Comparison of ENCODE assay signal across 9 cellular contexts in the genomic region with DNA sequence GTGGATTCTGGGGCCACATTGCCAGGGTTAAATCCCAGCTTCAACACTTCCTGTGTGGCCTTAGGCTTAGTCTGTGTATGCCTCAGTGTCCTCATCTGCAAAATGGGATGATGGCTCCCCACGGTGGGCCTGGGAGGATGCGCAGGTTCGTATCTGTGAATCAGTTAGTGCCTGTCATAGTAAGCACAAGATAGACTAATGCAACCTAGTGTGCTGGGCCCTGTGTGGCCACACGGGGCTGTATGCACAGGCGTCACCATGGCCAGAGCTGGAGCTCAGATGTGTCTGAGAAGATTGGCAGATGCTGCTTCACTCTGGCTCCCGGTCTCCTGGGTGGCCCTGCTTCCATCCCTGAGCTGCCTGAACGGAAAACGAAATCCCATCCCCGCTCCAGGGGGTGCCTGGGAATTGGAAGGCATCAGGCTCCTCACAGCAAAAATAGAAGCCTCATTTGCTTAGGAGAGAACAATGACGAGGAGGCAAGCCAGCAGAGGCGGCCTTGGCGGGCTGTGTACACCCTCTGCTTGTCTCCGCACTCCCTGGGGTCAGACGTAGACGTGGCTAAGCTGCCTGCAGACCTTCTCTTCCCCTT.
DNase-seq lines count a peak whose midpoint lies in the region; ATAC-seq and TF ChIP-seq lines count a peak whose summit lies in the region.
"Had no signal": no experiment of that assay in that cellular context is flagged by ENCODE, and none has a peak within 500 bp of the region (broad histone marks: within the 10 kb centered on the region; RNA-seq: fewer than 3 reads in every experiment).

No MANE protein-coding gene starts in this region.

- no peak overlapping the region for H3K4me3 Mint-ChIP-seq in central memory CD8-positive, alpha-beta T cell
- H3K4me3 Mint-ChIP-seq in osteocyte (ENCODE audit: unreplicated experiment): no peak overlapping the region

- peaks cover 46% of the 10 kb centered on the region for H3K4me1 Mint-ChIP-seq in central memory CD8-positive, alpha-beta T cell
- peaks cover 28% of the 10 kb centered on the region for H3K4me1 Mint-ChIP-seq in osteocyte (ENCODE audit: unreplicated experiment)

- H3K9me3 Mint-ChIP-seq in central memory CD8-positive, alpha-beta T cell: no peaks in the 10 kb centered on the region
- no peaks in the 10 kb centered on the region for H3K9me3 Mint-ChIP-seq in osteocyte (ENCODE audit: unreplicated experiment)

- H3K27ac Mint-ChIP-seq in central memory CD8-positive, alpha-beta T cell (ENCODE audit: low read depth): peak overlapping the region; percentile 62
- H3K27ac Mint-ChIP-seq in osteocyte (ENCODE audit: unreplicated experiment): no peak overlapping the region

- DNase-seq in DMS 273 (lab: John Stamatoyannopoulos, UW; ENCODE audit: unreplicated experiment) (peak; percentile 10), DMS 273 treated with DMSO at 0.1 percent for 48 hours (lab: John Stamatoyannopoulos, UW) (no peak), NCI-H446 (lab: John Stamatoyannopoulos, UW) (peak; percentile 28 to 76), osteocyte (ENCODE audit: extremely low spot score, unreplicated experiment) (no peak), AG20443 (ENCODE audit: low spot score) (no peak)
- DNase-seq in central memory CD8-positive, alpha-beta T cell (ENCODE audit: low spot score in 2 of 2): no peak
- DNase-seq in activated CD8-positive, alpha-beta memory T cell treated with anti-CD3 and anti-CD28 coated beads, Interleukin-2, amount 50 U/mL, for 48 hours: no peak
- DNase-seq: effector memory CD4-positive, alpha-beta T cell had no signal

- TF ChIP-seq CTCF in osteocyte (IDR thresholded peaks at IDR 0.05): peak; percentile 27

- H3K36me3 Mint-ChIP-seq in central memory CD8-positive, alpha-beta T cell (ENCODE audit: insufficient read depth): peaks cover 10% of the 10 kb centered on the region
- no peaks in the 10 kb centered on the region for H3K36me3 Mint-ChIP-seq in osteocyte (ENCODE audit: unreplicated experiment)

- ATAC-seq in central memory CD8-positive, alpha-beta T cell (replicated peaks; ENCODE audit: extremely low read depth, poor library complexity, severe bottlenecking): no peak
- no peak for ATAC-seq in GM18498 (IDR thresholded peaks at IDR 0.05; ENCODE audit: unreplicated experiment)

- H3K27me3 Mint-ChIP-seq in central memory CD8-positive, alpha-beta T cell: no peaks in the 10 kb centered on the region
- no peaks in the 10 kb centered on the region for H3K27me3 Mint-ChIP-seq in osteocyte (ENCODE audit: unreplicated experiment)

Comparison
In these comparisons a context has a peak if more than half of its experiments do, and no peak if none do; other contexts are left out.
1. DNase-seq: peak in DMS 273 (single experiment) and NCI-H446 (2 of 2); none in DMS 273 treated with DMSO at 0.1 percent for 48 hours (single experiment), central memory CD8-positive, alpha-beta T cell (0 of 2), osteocyte (single experiment), activated CD8-positive, alpha-beta memory T cell treated with anti-CD3 and anti-CD28 coated beads, Interleukin-2, amount 50 U/mL, for 48 hours (single experiment) and AG20443 (single experiment).